In genomic region chr11:44833869-44834452, GRCh38 we compare ENCODE assay signal across 14 cellular contexts.
DNase-seq lines count a peak whose midpoint lies in the region; ATAC-seq and TF ChIP-seq lines count a peak whose summit lies in the region.
"Had no signal": no experiment of that assay in that cellular context is flagged by ENCODE, and none has a peak within 500 bp of the region (broad histone marks: within the 10 kb centered on the region; RNA-seq: fewer than 3 reads in every experiment).

No MANE protein-coding gene starts in this region.

- peaks cover 9% of the 10 kb centered on the region for H3K9me3 Mint-ChIP-seq in chondrocyte (ENCODE audit: low read depth)
- H3K9me3 Mint-ChIP-seq: activated CD4-positive, alpha-beta memory T cell treated with anti-CD3 and anti-CD28 coated beads, Interleukin-2, amount 10 ng/mL, durations not matched to agents 7 days and 5 days had no signal

- H3K27ac ChIP-seq in skin epidermis = peak overlapping the region in 13 of 21 experiments; percentile 20 to 81 (median 46)
- H3K27ac ChIP-seq: neutrophil had no signal

- ATAC-seq in GM18873 (IDR thresholded peaks at IDR 0.05; ENCODE audit: low FRiP score, unreplicated experiment) = no peak

- H3K4me3 Mint-ChIP-seq in chondrocyte (ENCODE audit: unreplicated experiment) = no peak overlapping the region
- H3K4me3 Mint-ChIP-seq: activated CD4-positive, alpha-beta memory T cell treated with anti-CD3 and anti-CD28 coated beads, Interleukin-2, amount 10 ng/mL, durations not matched to agents 7 days and 5 days had no signal

- H3K4me1 Mint-ChIP-seq in chondrocyte (ENCODE audit: low read depth) = peaks cover 5% of the 10 kb centered on the region

- no peak overlapping the region for H3K4me3 ChIP-seq in skin epidermis
- H3K4me3 ChIP-seq: MG63 had no signal

- DNase-seq in NCI-H82 (lab: John Stamatoyannopoulos, UW) (peak; percentile 59), NCI-H82 treated with DMSO at 0.1 percent for 48 hours (lab: John Stamatoyannopoulos, UW; ENCODE audit: unreplicated experiment) (no peak), cerebellar cortex (ENCODE audit: low spot score) (peak; percentile 53), medulla oblongata (ENCODE audit: extremely low spot score) (peak; percentile 19), chondrocyte (ENCODE audit: low spot score) (no peak), A172 (ENCODE audit: low spot score) (no peak)
- DNase-seq: activated CD4-positive, alpha-beta memory T cell treated with anti-CD3 and anti-CD28 coated beads, Interleukin-2, amount 10 ng/mL, durations not matched to agents 7 days and 5 days; activated naive CD4-positive, alpha-beta T cell treated with Interleukin-2 at 50 U/mL for 16 hours; MG63; RPMI8226; T-helper 9 cell had no signal

- peaks cover 5% of the 10 kb centered on the region for H3K36me3 Mint-ChIP-seq in chondrocyte (ENCODE audit: low read depth)

- peaks cover 12% of the 10 kb centered on the region for H3K27me3 Mint-ChIP-seq in chondrocyte (ENCODE audit: low read depth)

- no peak for TF ChIP-seq CTCF in chondrocyte (IDR thresholded peaks at IDR 0.05)

- no peak overlapping the region for H3K27ac Mint-ChIP-seq in chondrocyte (ENCODE audit: unreplicated experiment)
- H3K27ac Mint-ChIP-seq: activated CD4-positive, alpha-beta memory T cell treated with anti-CD3 and anti-CD28 coated beads, Interleukin-2, amount 10 ng/mL, durations not matched to agents 7 days and 5 days had no signal

Comparison
In these comparisons a context has a peak if more than half of its experiments do, and no peak if none do; other contexts are left out.
1. DNase-seq: peak in NCI-H82 (single experiment), cerebellar cortex (single experiment) and medulla oblongata (single experiment); none in NCI-H82 treated with DMSO at 0.1 percent for 48 hours (single experiment), chondrocyte (single experiment) and A172 (single experiment).